17 cellular contexts compared by ENCODE assay signal in the genomic region with DNA sequence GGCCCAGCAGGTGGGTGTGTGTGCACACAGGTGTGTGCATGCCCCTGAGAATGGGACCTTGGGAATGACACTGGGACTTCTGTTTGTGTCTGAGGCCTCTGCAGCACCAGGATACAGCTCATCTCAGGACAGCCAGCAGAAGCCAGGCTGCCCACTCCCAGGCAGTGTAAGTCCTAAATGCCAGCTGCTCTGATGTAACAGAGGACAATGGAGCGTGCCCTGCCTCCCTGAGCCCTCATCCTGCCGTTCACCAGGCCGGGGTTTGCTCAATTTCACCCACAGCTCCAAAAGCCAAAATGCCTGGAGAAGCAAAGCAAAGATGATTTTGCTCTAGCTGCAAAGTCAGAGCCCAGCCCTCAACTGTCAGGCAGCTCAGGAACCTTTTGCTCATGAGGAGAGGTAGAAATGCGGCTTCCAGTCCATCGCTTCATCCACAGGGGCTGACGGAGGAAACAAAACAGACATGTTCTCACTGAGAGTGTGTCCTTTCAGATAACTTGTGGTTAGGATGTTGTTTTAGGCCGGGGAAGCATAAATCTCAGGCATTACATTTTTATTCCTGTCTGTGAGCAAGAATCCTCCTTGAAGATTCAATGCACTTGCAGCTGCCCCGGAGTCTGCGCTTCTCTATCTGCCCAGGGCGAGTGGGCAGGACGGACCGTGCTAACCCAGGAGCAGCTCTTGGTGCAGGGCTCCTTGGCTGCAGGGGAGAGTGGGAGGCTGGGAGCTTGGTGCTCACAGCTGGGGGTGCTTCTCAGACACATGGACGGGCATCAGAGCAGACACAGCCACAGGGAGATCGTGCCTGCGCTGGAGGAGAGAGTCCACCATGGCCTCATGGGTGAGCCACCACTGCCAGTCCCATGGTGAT.
DNase-seq lines count a peak whose midpoint lies in the region; ATAC-seq and TF ChIP-seq lines count a peak whose summit lies in the region.
"Had no signal": no experiment of that assay in that cellular context is flagged by ENCODE, and none has a peak within 500 bp of the region (broad histone marks: within the 10 kb centered on the region; RNA-seq: fewer than 3 reads in every experiment).

No MANE protein-coding gene starts in this region.

- no peak overlapping the region; the same call in 1 of the 2 replicates for H3K4me2 ChIP-seq in DND-41 (ENCODE audit: insufficient read depth, low read length)
- H3K4me2 ChIP-seq: SK-N-SH had no signal

- DNase-seq in DND-41 (peak; percentile 38), ecto neural progenitor cell (ENCODE audit: low spot score) (peak; percentile 27), non-pigmented ciliary epithelial cell (ENCODE audit: low read depth) (peak; percentile 51), COLO829 (ENCODE audit: low spot score) (no peak)
- peak; percentile 43 for DNase-seq in Jurkat, Clone E6-1 (ENCODE audit: low read depth, low spot score)
- DNase-seq in stimulated activated CD4-positive, alpha-beta T cell treated with anti-CD3 and anti-CD28 coated beads, Interleukin-4, amount 100 ng/mL, for 1 hour = no peak
- no peak for DNase-seq in activated CD4-positive, alpha-beta T cell treated with anti-CD3 and anti-CD28 coated beads, Interleukin-2, amount 50 U/mL, for 1 hour
- DNase-seq: activated naive CD4-positive, alpha-beta T cell; AML-193; foreskin melanocyte; GDM1; NCI-H1105; NCI-H2171; NCI-H82; SK-N-SH had no signal

- H3K4me1 ChIP-seq in DND-41 (ENCODE audit: insufficient read depth, low read length) = peaks cover 31% of the 10 kb centered on the region

- 0 out of 2 replicates have a peak overlapping the region, but pooled peaks have one; percentile 6 for H3K9ac ChIP-seq in DND-41 (ENCODE audit: low read depth, low read length)
- H3K9ac ChIP-seq: SK-N-SH had no signal

- TF ChIP-seq CTCF in DND-41 (IDR thresholded peaks at IDR 0.05; ENCODE audit: borderline replicate concordance, extremely low read depth, low read length, poor library complexity, severe bottlenecking) = no peak

- no peak overlapping the region for H3K4me3 ChIP-seq in DND-41 (ENCODE audit: low read depth in 1 of 2, low read length in 2 of 2)
- no peak overlapping the region for H3K4me3 ChIP-seq in Jurkat, Clone E6-1 (ENCODE audit: low read length)
- H3K4me3 ChIP-seq: GM12878, skin epidermis had no signal

- no peaks in the 10 kb centered on the region for H4K20me1 ChIP-seq in DND-41 (ENCODE audit: insufficient read depth, low read length)

- H3K27me3 ChIP-seq in DND-41 (ENCODE audit: insufficient read depth, low read length, poor library complexity) = no peaks in the 10 kb centered on the region

- no peaks in the 10 kb centered on the region for H3K9me3 ChIP-seq in DND-41 (ENCODE audit: insufficient read depth, low read length, severe bottlenecking)
- H3K9me3 ChIP-seq: SK-N-SH had no signal

- H3K27ac ChIP-seq in DND-41 (ENCODE audit: low read length) = peak overlapping the region; percentile 58
- H3K27ac ChIP-seq: skin epidermis had no signal

- H3K36me3 ChIP-seq in DND-41 (ENCODE audit: insufficient read depth, low read length) = no peaks in the 10 kb centered on the region

- H3K79me2 ChIP-seq in DND-41 (ENCODE audit: insufficient read depth, low read length) = no peaks in the 10 kb centered on the region

- H2AFZ ChIP-seq in DND-41 (ENCODE audit: low read depth, low read length) = no peak overlapping the region

- ATAC-seq in DND-41 (ENCODE audit: insufficient read depth, low read depth) = peak; percentile 34
- ATAC-seq: GM12878 had no signal

Comparison
In these comparisons a context has a peak if more than half of its experiments do, and no peak if none do; other contexts are left out.
1. DNase-seq: peak in DND-41 (single experiment), Jurkat, Clone E6-1 (single experiment), ecto neural progenitor cell (single experiment) and non-pigmented ciliary epithelial cell (single experiment); none in stimulated activated CD4-positive, alpha-beta T cell treated with anti-CD3 and anti-CD28 coated beads, Interleukin-4, amount 100 ng/mL, for 1 hour (single experiment), activated CD4-positive, alpha-beta T cell treated with anti-CD3 and anti-CD28 coated beads, Interleukin-2, amount 50 U/mL, for 1 hour (single experiment) and COLO829 (single experiment).